In genomic region chr7:105012503-105013282, GRCh38 we compare ENCODE assay signal across 7 cellular contexts. TPM values are rescaled to one million over a fixed set of nuclear protein-coding genes. Genes with fewer than 3 reads are reported as not detected.
A peak's percentile ranks its signal among the peaks of the same experiment; 100 is the strongest.
DNase-seq lines count a peak whose midpoint lies in the region; ATAC-seq and TF ChIP-seq lines count a peak whose summit lies in the region.

No MANE protein-coding gene starts in this region.

- peaks cover 21% of the 10 kb centered on the region for H4K20me1 ChIP-seq in hepatocyte (ENCODE audit: insufficient read depth, poor library complexity, severe bottlenecking)

- peak overlapping the region; percentile 77 for H3K4me2 ChIP-seq in hepatocyte

- H3K27ac ChIP-seq in hepatocyte = peak overlapping the region; percentile 100

- H3K36me3 ChIP-seq in hepatocyte (replicated peaks; ENCODE audit: insufficient read depth, low read depth) = no peaks in the 10 kb centered on the region

- ATAC-seq in GM18508 (IDR thresholded peaks at IDR 0.05; ENCODE audit: insufficient read depth, unreplicated experiment) (peak; percentile 46), HG02981 (IDR thresholded peaks at IDR 0.05; ENCODE audit: unreplicated experiment) (peak; percentile 64)

- H3K4me1 ChIP-seq in hepatocyte (ENCODE audit: insufficient read depth) = peaks cover 20% of the 10 kb centered on the region

- TF ChIP-seq CTCF in hepatocyte (IDR thresholded peaks at IDR 0.05; ENCODE audit: poor library complexity) = no peak

- H3K4me3 ChIP-seq in hepatocyte = peak overlapping the region; percentile 82

- DNase-seq in NCI-H2029 (lab: John Stamatoyannopoulos, UW) (peak; percentile 96), T-helper 9 cell (peak; percentile 100), astrocyte of the hippocampus (ENCODE audit: low read depth, low spot score) (peak; percentile 99), hepatocyte (ENCODE audit: low spot score) (peak; percentile 99), renal cortical epithelial cell (ENCODE audit: low read depth) (peak; percentile 90)

- under 1% methylated on average over 52 of the region's 59 CpGs for WGBS in hepatocyte (ENCODE audit: low lambda C conversion rate, missing lambda C conversion rate)

- H3K79me2 ChIP-seq in hepatocyte = peaks cover 83% of the 10 kb centered on the region

- no peaks in the 10 kb centered on the region for H3K27me3 ChIP-seq in hepatocyte

- no peaks in the 10 kb centered on the region for H3K9me2 ChIP-seq in hepatocyte (replicated peaks; ENCODE audit: insufficient read depth)

- no peak overlapping the region for H2AFZ ChIP-seq in hepatocyte

- H3K9me3 ChIP-seq in hepatocyte (ENCODE audit: low read depth) = no peaks in the 10 kb centered on the region

RNA-seq across cellular contexts. Expression of gene KMT2E, which starts 1.3 kb away (rescaled TPM):
- total RNA-seq in hepatocyte (65.8 and 69.7 TPM in 2 replicates), renal cortical epithelial cell (54.0 and 139 TPM in 2 replicates)
- 70.8 and 80.7 TPM in 2 replicates for polyA plus RNA-seq in hepatocyte

Comparison
In these comparisons a context has a peak if more than half of its experiments do, and no peak if none do; other contexts are left out.
1. Peak in every context shown above with its lines: DNase-seq, ATAC-seq, H3K4me3 ChIP-seq and H3K27ac ChIP-seq.